8 cellular contexts compared by ENCODE assay signal in the genomic region with DNA sequence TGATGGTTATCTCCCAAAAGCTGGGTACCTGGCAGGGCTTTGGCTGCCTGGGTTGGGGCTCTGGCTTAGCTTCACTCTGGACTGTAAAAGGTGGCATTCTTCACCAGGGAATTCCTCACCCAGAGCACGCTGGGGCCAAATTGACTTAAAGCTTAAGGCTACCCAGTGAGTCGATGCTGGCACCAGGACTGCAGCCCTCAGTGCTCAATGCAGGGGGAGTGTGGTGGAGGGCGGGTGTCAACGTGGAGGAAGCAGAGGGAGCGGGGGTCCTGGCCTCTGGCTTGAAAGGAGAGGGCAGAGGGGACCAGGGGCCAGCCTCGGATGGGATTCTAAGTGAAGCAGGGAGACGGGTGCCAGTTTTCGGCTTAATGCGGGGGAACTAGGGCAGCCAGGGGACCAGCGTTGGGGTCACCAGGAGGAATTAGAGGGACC. TPM values are rescaled to one million over a fixed set of nuclear protein-coding genes. Genes with fewer than 3 reads are reported as not detected.
DNase-seq lines count a peak whose midpoint lies in the region; ATAC-seq and TF ChIP-seq lines count a peak whose summit lies in the region.

No MANE protein-coding gene starts in this region.

- ATAC-seq in activated T-cell treated with anti-CD3 and anti-CD28 coated beads, Interleukin-2, amount 50 U/mL, for 72 hours (replicated peaks in 1 of 2): peak; percentile 2 to 3

- H3K9me3 Mint-ChIP-seq in activated T-cell treated with anti-CD3 and anti-CD28 coated beads, Interleukin-2, amount 50 U/mL, for 72 hours: no peaks in the 10 kb centered on the region
- no peaks in the 10 kb centered on the region for H3K9me3 Mint-ChIP-seq in activated CD4-positive, alpha-beta memory T cell treated with anti-CD3 and anti-CD28 coated beads, Interleukin-2, amount 10 ng/mL, durations not matched to agents 7 days and 5 days

- peaks cover 2% of the 10 kb centered on the region for H3K4me1 Mint-ChIP-seq in activated T-cell treated with anti-CD3 and anti-CD28 coated beads, Interleukin-2, amount 50 U/mL, for 72 hours (ENCODE audit: low read depth)
- peaks cover 37% of the 10 kb centered on the region for H3K4me1 Mint-ChIP-seq in activated CD4-positive, alpha-beta memory T cell treated with anti-CD3 and anti-CD28 coated beads, Interleukin-2, amount 10 ng/mL, durations not matched to agents 7 days and 5 days

- peaks cover 0 to 6% of the 10 kb centered on the region in 2 donors for H3K36me3 Mint-ChIP-seq in activated T-cell treated with anti-CD3 and anti-CD28 coated beads, Interleukin-2, amount 50 U/mL, for 72 hours (ENCODE audit: insufficient read depth in 2 of 2)
- H3K36me3 Mint-ChIP-seq in activated CD4-positive, alpha-beta memory T cell treated with anti-CD3 and anti-CD28 coated beads, Interleukin-2, amount 10 ng/mL, durations not matched to agents 7 days and 5 days (ENCODE audit: low read depth): peaks cover 31% of the 10 kb centered on the region

- H3K9me3 ChIP-seq in hepatocyte (ENCODE audit: low read depth): no peaks in the 10 kb centered on the region
- H3K9me3 ChIP-seq in stomach: no peaks in the 10 kb centered on the region

- no peak for DNase-seq in activated T-cell treated with anti-CD3 and anti-CD28 coated beads, Interleukin-2, amount 50 U/mL, for 72 hours
- DNase-seq in activated T-cell treated with anti-CD3 and anti-CD28 coated beads, Interleukin-2, amount 50 U/mL, for 48 hours: no peak
- no peak for DNase-seq in activated CD4-positive, alpha-beta memory T cell treated with anti-CD3 and anti-CD28 coated beads, Interleukin-2, amount 10 ng/mL, durations not matched to agents 7 days and 5 days
- DNase-seq in hepatocyte (ENCODE audit: low spot score): no peak
- no peak for DNase-seq in stomach
- no peak for DNase-seq in G401 (ENCODE audit: low spot score)
- DNase-seq in HPDE6-E6E7 (ENCODE audit: extremely low spot score): no peak
- DNase-seq in NCI-H1092 treated with DMSO at 0.1 percent for 48 hours (lab: John Stamatoyannopoulos, UW): no peak

- H3K4me2 ChIP-seq in hepatocyte: peak overlapping the region; percentile 87

- in situ Hi-C loops in G401 (cut with HindIII; ENCODE audit: low sequenced_read_pairs): no loop called here

- H3K4me1 ChIP-seq in hepatocyte (ENCODE audit: insufficient read depth) (no peaks in the 10 kb centered on the region), stomach (peaks cover 9 to 44% (median 24%) of the 10 kb centered on the region in 4 donors)

- H3K27me3 ChIP-seq in hepatocyte: no peaks in the 10 kb centered on the region
- no peaks in the 10 kb centered on the region for H3K27me3 ChIP-seq in stomach

- no peak overlapping the region for H3K4me3 ChIP-seq in hepatocyte
- peak overlapping the region; percentile 55 to 66 (median 59) for H3K4me3 ChIP-seq in stomach

- WGBS in hepatocyte (ENCODE audit: low lambda C conversion rate, missing lambda C conversion rate): 56% methylated on average over 7 of the region's 10 CpGs
- 10 to 45% (median 16%) methylated on average over 7 to 10 of the region's 10 CpGs for WGBS in stomach, 5 donors

- H3K27ac Mint-ChIP-seq in activated T-cell treated with anti-CD3 and anti-CD28 coated beads, Interleukin-2, amount 50 U/mL, for 72 hours: no peak overlapping the region
- H3K27ac Mint-ChIP-seq in activated CD4-positive, alpha-beta memory T cell treated with anti-CD3 and anti-CD28 coated beads, Interleukin-2, amount 10 ng/mL, durations not matched to agents 7 days and 5 days: peak overlapping the region; percentile 82

- peaks cover 27% of the 10 kb centered on the region for H3K79me2 ChIP-seq in hepatocyte

- peaks cover 3% of the 10 kb centered on the region for H4K20me1 ChIP-seq in hepatocyte (ENCODE audit: insufficient read depth, poor library complexity, severe bottlenecking)

- TF ChIP-seq CTCF in hepatocyte (IDR thresholded peaks at IDR 0.05; ENCODE audit: poor library complexity) (no peak), stomach (IDR thresholded peaks at IDR 0.05) (no peak)

- no peak for TF ChIP-seq POLR2A in stomach (IDR thresholded peaks at IDR 0.05)

- H2AFZ ChIP-seq in hepatocyte: no peak overlapping the region

- POLR2A ChIA-PET in activated CD4-positive, alpha-beta memory T cell treated with anti-CD3 and anti-CD28 coated beads, Interleukin-2, amount 10 ng/mL, durations not matched to agents 7 days and 5 days (lab: Charles Lee): interaction anchor here (0.6 to 1.9 kb wide), 3 partner anchors 15 to 72 kb away, joined by 3 to 6 read pairs (median 3); no protein-coding TSS in a partner anchor

- peak overlapping the region; percentile 63 to 81 for H3K4me3 Mint-ChIP-seq in activated T-cell treated with anti-CD3 and anti-CD28 coated beads, Interleukin-2, amount 50 U/mL, for 72 hours
- H3K4me3 Mint-ChIP-seq in activated CD4-positive, alpha-beta memory T cell treated with anti-CD3 and anti-CD28 coated beads, Interleukin-2, amount 10 ng/mL, durations not matched to agents 7 days and 5 days: peak overlapping the region; percentile 68

- H3K27ac ChIP-seq in hepatocyte (peak overlapping the region; percentile 88), stomach (peak overlapping the region; percentile 47 to 91 (median 85))

- H3K9me2 ChIP-seq in hepatocyte (replicated peaks; ENCODE audit: insufficient read depth): no peaks in the 10 kb centered on the region

- CTCF ChIA-PET in activated CD4-positive, alpha-beta memory T cell treated with anti-CD3 and anti-CD28 coated beads, Interleukin-2, amount 10 ng/mL, durations not matched to agents 7 days and 5 days (lab: Charles Lee): no interaction called here

- no peak for TF ChIP-seq EP300 in stomach (IDR thresholded peaks at IDR 0.05)

- no peaks in the 10 kb centered on the region for H3K36me3 ChIP-seq in hepatocyte (replicated peaks; ENCODE audit: insufficient read depth, low read depth)
- H3K36me3 ChIP-seq in stomach: peaks cover 2 to 71% (median 50%) of the 10 kb centered on the region in 4 donors

- intact Hi-C loops in stomach (cut with DNase I; ENCODE audit: low total_unique reads): no loop called here

- no peaks in the 10 kb centered on the region for H3K27me3 Mint-ChIP-seq in activated T-cell treated with anti-CD3 and anti-CD28 coated beads, Interleukin-2, amount 50 U/mL, for 72 hours (ENCODE audit: low read depth)
- no peaks in the 10 kb centered on the region for H3K27me3 Mint-ChIP-seq in activated CD4-positive, alpha-beta memory T cell treated with anti-CD3 and anti-CD28 coated beads, Interleukin-2, amount 10 ng/mL, durations not matched to agents 7 days and 5 days

RNA-seq across cellular contexts. Expression of a gene that starts 0.4 kb away (rescaled TPM):
- total RNA-seq in activated T-cell treated with anti-CD3 and anti-CD28 coated beads, Interleukin-2, amount 50 U/mL, for 72 hours: 10 to 100 TPM; 49.6 to 56.6 TPM
- 10 to 100 TPM; 62.4 to 65.4 TPM for total RNA-seq in activated CD4-positive, alpha-beta memory T cell treated with anti-CD3 and anti-CD28 coated beads, Interleukin-2, amount 10 ng/mL, durations not matched to agents 7 days and 5 days
- 52.1 and 65.9 TPM in 2 replicates for total RNA-seq in hepatocyte
- polyA plus RNA-seq in hepatocyte: 147 and 178 TPM in 2 replicates
- total RNA-seq in stomach: 10 to 100 TPM; 16.7 to 79.4 (median 55.4) TPM
- polyA plus RNA-seq in stomach: 100 to 1,000 TPM in 2 of 3 donors, 10 to 100 TPM in 1; 82.2 to 162 (median 157) TPM
- 56.1 and 63.4 TPM in 2 replicates for total RNA-seq in G401 (2014; rRNA removed; shearing (Covaris generic))

RNA-seq across cellular contexts. Expression of a gene that starts 6.5 kb away (rescaled TPM):
- 100 to 1,000 TPM; 115 to 118 TPM for total RNA-seq in activated T-cell treated with anti-CD3 and anti-CD28 coated beads, Interleukin-2, amount 50 U/mL, for 72 hours
- 100 to 1,000 TPM; 114 to 117 TPM for total RNA-seq in activated CD4-positive, alpha-beta memory T cell treated with anti-CD3 and anti-CD28 coated beads, Interleukin-2, amount 10 ng/mL, durations not matched to agents 7 days and 5 days
- total RNA-seq in hepatocyte (82.7 and 101 TPM in 2 replicates), stomach (100 to 1,000 TPM in 2 of 5 donors, 10 to 100 TPM in 3; 46.4 to 178 (median 93.3) TPM)
- polyA plus RNA-seq in hepatocyte (102 and 132 TPM in 2 replicates), stomach (10 to 100 TPM; 45.7 to 61.8 (median 59.1) TPM)
- total RNA-seq in G401 (2014; rRNA removed; shearing (Covaris generic)): 51.4 and 57.6 TPM in 2 replicates

RNA-seq across cellular contexts. Expression of a gene that starts 14.6 kb away (rescaled TPM):
- total RNA-seq in activated T-cell treated with anti-CD3 and anti-CD28 coated beads, Interleukin-2, amount 50 U/mL, for 72 hours: 10 to 100 TPM; 39.4 to 42.9 TPM
- total RNA-seq in activated CD4-positive, alpha-beta memory T cell treated with anti-CD3 and anti-CD28 coated beads, Interleukin-2, amount 10 ng/mL, durations not matched to agents 7 days and 5 days: 10 to 100 TPM; 49.3 to 52.8 TPM
- total RNA-seq in hepatocyte (10.6 and 14.1 TPM in 2 replicates), stomach (100 to 1,000 TPM in 2 of 5 donors, 10 to 100 TPM in 2, 1 to 10 TPM in 1; 9.9 to 296 (median 35.5) TPM)
- polyA plus RNA-seq in hepatocyte (23.2 and 28.7 TPM in 2 replicates), stomach (1 to 10 TPM; 2.3 to 7.6 (median 6.0) TPM)
- 3.6 and 6.0 TPM in 2 replicates for total RNA-seq in G401 (2014; rRNA removed; shearing (Covaris generic))

RNA-seq across cellular contexts. Expression of a gene that starts 15.0 kb away (rescaled TPM):
- total RNA-seq in activated T-cell treated with anti-CD3 and anti-CD28 coated beads, Interleukin-2, amount 50 U/mL, for 72 hours: 10 to 100 TPM; 37.0 to 38.7 TPM
- total RNA-seq in activated CD4-positive, alpha-beta memory T cell treated with anti-CD3 and anti-CD28 coated beads, Interleukin-2, amount 10 ng/mL, durations not matched to agents 7 days and 5 days: 10 to 100 TPM; 52.3 to 53.2 TPM
- total RNA-seq in hepatocyte (116 and 131 TPM in 2 replicates), stomach (10 to 100 TPM; 13.4 to 69.3 (median 26.6) TPM)
- polyA plus RNA-seq in hepatocyte (265 and 268 TPM in 2 replicates), stomach (10 to 100 TPM; 16.8 to 49.6 (median 34.9) TPM)
- total RNA-seq in G401 (2014; rRNA removed; shearing (Covaris generic)): 48.9 and 60.6 TPM in 2 replicates

RNA-seq across cellular contexts. Expression of a gene that starts 32.2 kb away (rescaled TPM):
- 100 to 1,000 TPM in 1 of 2 donors, 10 to 100 TPM in 1; 89.0 to 106 TPM for total RNA-seq in activated T-cell treated with anti-CD3 and anti-CD28 coated beads, Interleukin-2, amount 50 U/mL, for 72 hours
- total RNA-seq in activated CD4-positive, alpha-beta memory T cell treated with anti-CD3 and anti-CD28 coated beads, Interleukin-2, amount 10 ng/mL, durations not matched to agents 7 days and 5 days: 10 to 100 TPM; 93.7 to 93.9 TPM
- 25.0 and 26.7 TPM in 2 replicates for total RNA-seq in hepatocyte
- polyA plus RNA-seq in hepatocyte: 41.3 and 69.6 TPM in 2 replicates
- total RNA-seq in stomach: 100 to 1,000 TPM in 2 of 5 donors, 10 to 100 TPM in 3; 12.7 to 202 (median 84.6) TPM
- 10 to 100 TPM; 19.4 to 59.9 (median 21.8) TPM for polyA plus RNA-seq in stomach
- 16.9 and 39.4 TPM in 2 replicates for total RNA-seq in G401 (2014; rRNA removed; shearing (Covaris generic))
